ENCODE assay signal across 2 cellular contexts in genomic region chr16:4241601-4242270, GRCh38.
TF ChIP-seq lines count a peak whose summit lies in the region.

Gene SRL, minus strand, starts transcription at chr16:4242080. Its CDS starts 13 bp downstream, at chr16:4242067.

TF ChIP-seq in SK-N-SH, 30 proteins besides CTCF, POLR2A, EP300 and RAD21:
- TF ChIP-seq EZH2phosphoT487 (IDR thresholded peaks at IDR 0.05; ENCODE audit: borderline replicate concordance, low read depth) (no peak), FOXM1 (IDR thresholded peaks at IDR 0.05; ENCODE audit: low read depth) (no peak), POLR2AphosphoS5 (IDR thresholded peaks at IDR 0.05; ENCODE audit: low read depth, low read length) (no peak), PBX3 (IDR thresholded peaks at IDR 0.05) (no peak), REST (IDR thresholded peaks at IDR 0.05; ENCODE audit: low read depth, low read length) (no peak), TEAD4 (IDR thresholded peaks at IDR 0.05; ENCODE audit: borderline replicate concordance, insufficient read depth) (no peak), MXI1 (IDR thresholded peaks at IDR 0.05; ENCODE audit: low read depth, low read length) (no peak), FOXJ3 (CRISPR knock-in tag; IDR thresholded peaks at IDR 0.05) (no peak), NRF1 (IDR thresholded peaks at IDR 0.05; ENCODE audit: low read depth, low read length) (no peak), SIN3A (IDR thresholded peaks at IDR 0.05; ENCODE audit: borderline replicate concordance, low read depth, low read length) (no peak), FOSL2 (IDR thresholded peaks at IDR 0.05; ENCODE audit: borderline replicate concordance, low read depth) (no peak), MEF2A (IDR thresholded peaks at IDR 0.05; ENCODE audit: borderline replicate concordance, low read depth) (no peak), GATA2 (CRISPR knock-in tag; IDR thresholded peaks at IDR 0.05) (no peak), TCF12 (IDR thresholded peaks at IDR 0.05) (no peak), CHD2 (IDR thresholded peaks at IDR 0.05; ENCODE audit: low read length, partially characterized antibody) (no peak), YY1 (IDR thresholded peaks at IDR 0.05; ENCODE audit: low read depth) (no peak)
- TF ChIP-seq, protein P1, sequence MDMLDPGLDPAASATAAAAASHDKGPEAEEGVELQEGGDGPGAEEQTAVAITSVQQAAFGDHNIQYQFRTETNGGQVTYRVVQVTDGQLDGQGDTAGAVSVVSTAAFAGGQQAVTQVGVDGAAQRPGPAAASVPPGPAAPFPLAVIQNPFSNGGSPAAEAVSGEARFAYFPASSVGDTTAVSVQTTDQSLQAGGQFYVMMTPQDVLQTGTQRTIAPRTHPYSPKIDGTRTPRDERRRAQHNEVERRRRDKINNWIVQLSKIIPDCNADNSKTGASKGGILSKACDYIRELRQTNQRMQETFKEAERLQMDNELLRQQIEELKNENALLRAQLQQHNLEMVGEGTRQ (IDR thresholded peaks at IDR 0.05; ENCODE audit: borderline replicate concordance, low read depth, low read length), result no peak

TF ChIP-seq in SK-N-SH treated with all-trans-retinoic acid at 6 μM for 48 hours, 23 proteins besides CTCF, POLR2A, EP300 and RAD21:
- TF ChIP-seq GLIS3 (CRISPR knock-in tag; IDR thresholded peaks at IDR 0.05) (no peak), ARNTL (CRISPR knock-in tag; IDR thresholded peaks at IDR 0.05; ENCODE audit: borderline replicate concordance, low read depth) (no peak), ZFP30 (CRISPR knock-in tag; IDR thresholded peaks at IDR 0.05) (no peak), ZNF70 (CRISPR knock-in tag; IDR thresholded peaks at IDR 0.05) (no peak), TCF4 (CRISPR knock-in tag; IDR thresholded peaks at IDR 0.05; ENCODE audit: borderline replicate concordance) (no peak), PATZ1 (CRISPR knock-in tag; IDR thresholded peaks at IDR 0.05; ENCODE audit: borderline replicate concordance) (no peak), OSR1 (CRISPR knock-in tag; IDR thresholded peaks at IDR 0.05) (no peak), ZC3H10 (CRISPR knock-in tag; IDR thresholded peaks at IDR 0.05) (no peak), SNAI2 (CRISPR knock-in tag; IDR thresholded peaks at IDR 0.05) (no peak), ZNF565 (CRISPR knock-in tag; conservative IDR thresholded peaks at IDR 0.05; ENCODE audit: low read depth) (no peak), ZNF8 (CRISPR knock-in tag; IDR thresholded peaks at IDR 0.05) (no peak), RARB (CRISPR knock-in tag; IDR thresholded peaks at IDR 0.05) (no peak), ESRRG (CRISPR knock-in tag; IDR thresholded peaks at IDR 0.05) (no peak), PPARA (CRISPR knock-in tag; IDR thresholded peaks at IDR 0.05; ENCODE audit: borderline replicate concordance) (no peak), ZFP3 (CRISPR knock-in tag; IDR thresholded peaks at IDR 0.05) (no peak), CSDC2 (CRISPR knock-in tag; IDR thresholded peaks at IDR 0.05) (no peak)
- TF ChIP-seq, protein P2, sequence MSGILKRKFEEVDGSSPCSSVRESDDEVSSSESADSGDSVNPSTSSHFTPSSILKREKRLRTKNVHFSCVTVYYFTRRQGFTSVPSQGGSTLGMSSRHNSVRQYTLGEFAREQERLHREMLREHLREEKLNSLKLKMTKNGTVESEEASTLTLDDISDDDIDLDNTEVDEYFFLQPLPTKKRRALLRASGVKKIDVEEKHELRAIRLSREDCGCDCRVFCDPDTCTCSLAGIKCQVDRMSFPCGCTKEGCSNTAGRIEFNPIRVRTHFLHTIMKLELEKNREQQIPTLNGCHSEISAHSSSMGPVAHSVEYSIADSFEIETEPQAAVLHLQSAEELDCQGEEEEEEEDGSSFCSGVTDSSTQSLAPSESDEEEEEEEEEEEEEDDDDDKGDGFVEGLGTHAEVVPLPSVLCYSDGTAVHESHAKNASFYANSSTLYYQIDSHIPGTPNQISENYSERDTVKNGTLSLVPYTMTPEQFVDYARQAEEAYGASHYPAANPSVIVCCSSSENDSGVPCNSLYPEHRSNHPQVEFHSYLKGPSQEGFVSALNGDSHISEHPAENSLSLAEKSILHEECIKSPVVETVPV (CRISPR knock-in tag; IDR thresholded peaks at IDR 0.05), result no peak
- TF ChIP-seq, protein P3, sequence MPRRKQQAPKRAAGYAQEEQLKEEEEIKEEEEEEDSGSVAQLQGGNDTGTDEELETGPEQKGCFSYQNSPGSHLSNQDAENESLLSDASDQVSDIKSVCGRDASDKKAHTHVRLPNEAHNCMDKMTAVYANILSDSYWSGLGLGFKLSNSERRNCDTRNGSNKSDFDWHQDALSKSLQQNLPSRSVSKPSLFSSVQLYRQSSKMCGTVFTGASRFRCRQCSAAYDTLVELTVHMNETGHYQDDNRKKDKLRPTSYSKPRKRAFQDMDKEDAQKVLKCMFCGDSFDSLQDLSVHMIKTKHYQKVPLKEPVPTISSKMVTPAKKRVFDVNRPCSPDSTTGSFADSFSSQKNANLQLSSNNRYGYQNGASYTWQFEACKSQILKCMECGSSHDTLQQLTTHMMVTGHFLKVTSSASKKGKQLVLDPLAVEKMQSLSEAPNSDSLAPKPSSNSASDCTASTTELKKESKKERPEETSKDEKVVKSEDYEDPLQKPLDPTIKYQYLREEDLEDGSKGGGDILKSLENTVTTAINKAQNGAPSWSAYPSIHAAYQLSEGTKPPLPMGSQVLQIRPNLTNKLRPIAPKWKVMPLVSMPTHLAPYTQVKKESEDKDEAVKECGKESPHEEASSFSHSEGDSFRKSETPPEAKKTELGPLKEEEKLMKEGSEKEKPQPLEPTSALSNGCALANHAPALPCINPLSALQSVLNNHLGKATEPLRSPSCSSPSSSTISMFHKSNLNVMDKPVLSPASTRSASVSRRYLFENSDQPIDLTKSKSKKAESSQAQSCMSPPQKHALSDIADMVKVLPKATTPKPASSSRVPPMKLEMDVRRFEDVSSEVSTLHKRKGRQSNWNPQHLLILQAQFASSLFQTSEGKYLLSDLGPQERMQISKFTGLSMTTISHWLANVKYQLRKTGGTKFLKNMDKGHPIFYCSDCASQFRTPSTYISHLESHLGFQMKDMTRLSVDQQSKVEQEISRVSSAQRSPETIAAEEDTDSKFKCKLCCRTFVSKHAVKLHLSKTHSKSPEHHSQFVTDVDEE (CRISPR knock-in tag; IDR thresholded peaks at IDR 0.05), result no peak
- TF ChIP-seq, protein P4, sequence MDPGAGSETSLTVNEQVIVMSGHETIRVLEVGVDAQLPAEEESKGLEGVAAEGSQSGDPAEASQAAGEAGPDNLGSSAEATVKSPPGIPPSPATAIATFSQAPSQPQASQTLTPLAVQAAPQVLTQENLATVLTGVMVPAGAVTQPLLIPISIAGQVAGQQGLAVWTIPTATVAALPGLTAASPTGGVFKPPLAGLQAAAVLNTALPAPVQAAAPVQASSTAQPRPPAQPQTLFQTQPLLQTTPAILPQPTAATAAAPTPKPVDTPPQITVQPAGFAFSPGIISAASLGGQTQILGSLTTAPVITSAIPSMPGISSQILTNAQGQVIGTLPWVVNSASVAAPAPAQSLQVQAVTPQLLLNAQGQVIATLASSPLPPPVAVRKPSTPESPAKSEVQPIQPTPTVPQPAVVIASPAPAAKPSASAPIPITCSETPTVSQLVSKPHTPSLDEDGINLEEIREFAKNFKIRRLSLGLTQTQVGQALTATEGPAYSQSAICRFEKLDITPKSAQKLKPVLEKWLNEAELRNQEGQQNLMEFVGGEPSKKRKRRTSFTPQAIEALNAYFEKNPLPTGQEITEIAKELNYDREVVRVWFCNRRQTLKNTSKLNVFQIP (CRISPR knock-in tag; IDR thresholded peaks at IDR 0.05; ENCODE audit: borderline replicate concordance, low read depth), result no peak
